20 cellular contexts compared by ENCODE assay signal in the genomic region with DNA sequence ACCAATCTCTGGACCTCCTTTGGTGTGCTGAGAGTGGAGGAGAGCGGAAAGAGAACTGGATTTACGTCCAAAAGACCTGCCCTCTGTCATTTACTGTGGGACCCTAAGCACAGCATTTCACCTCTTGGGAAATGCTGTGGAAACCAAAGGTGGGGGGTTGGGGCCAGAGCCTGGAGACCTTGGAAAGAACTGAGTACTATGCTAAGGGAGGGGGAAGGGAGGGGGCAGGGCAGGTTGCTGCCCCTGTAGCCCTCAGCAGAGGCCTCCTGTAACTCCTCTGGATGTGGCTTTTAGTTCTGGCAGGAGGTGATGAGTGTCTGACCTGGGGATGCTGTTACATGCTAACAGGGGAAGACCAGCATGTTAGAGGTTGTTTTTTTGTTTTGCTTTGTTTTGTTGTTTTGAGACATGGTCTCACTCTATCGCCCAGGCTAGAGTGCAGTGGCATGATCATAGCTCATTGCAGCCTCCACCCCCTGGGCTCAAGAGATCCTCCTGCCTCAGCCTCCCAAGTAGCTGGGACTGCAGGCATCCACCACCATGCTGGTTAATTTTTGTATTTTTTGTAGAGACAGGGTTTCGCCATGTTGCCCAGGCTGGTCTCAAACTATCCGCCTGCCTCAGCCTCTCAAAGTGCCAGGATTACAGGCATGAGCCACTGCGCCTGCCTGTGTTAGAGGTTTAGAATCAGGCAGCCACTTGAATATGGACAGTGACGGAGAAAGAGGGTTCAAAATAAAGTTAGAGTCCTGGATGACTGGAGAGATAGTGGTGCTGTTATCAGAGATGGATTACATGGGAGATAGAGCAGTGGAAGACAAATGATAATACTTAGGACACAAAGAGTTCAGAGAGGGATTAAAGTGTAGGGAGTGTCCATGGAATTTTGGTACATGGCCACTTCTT. TPM values are rescaled to one million over a fixed set of nuclear protein-coding genes. Genes with fewer than 3 reads are reported as not detected.
DNase-seq lines count a peak whose midpoint lies in the region; ATAC-seq, FAIRE-seq and TF ChIP-seq lines count a peak whose summit lies in the region.
"Had no signal": no experiment of that assay in that cellular context is flagged by ENCODE, and none has a peak within 500 bp of the region (broad histone marks: within the 10 kb centered on the region; RNA-seq: fewer than 3 reads in every experiment).

No MANE protein-coding gene starts in this region.

- H3K27ac ChIP-seq in HepG2 (ENCODE audit: extremely low read length, insufficient read depth, low read length), result no peak overlapping the region
- no peak overlapping the region for H3K27ac ChIP-seq in right lobe of liver
- H3K27ac ChIP-seq in neuronal stem cell (replicated peaks; ENCODE audit: low read length), result no peak overlapping the region
- H3K27ac ChIP-seq: Peyer's patch had no signal

- TF ChIP-seq EP300 in HepG2 (IDR thresholded peaks at IDR 0.05; ENCODE audit: low read depth in 2 of 2, low read length in 2 of 2) (no peak), HepG2 (CRISPR knock-in tag; IDR thresholded peaks at IDR 0.05; ENCODE audit: borderline replicate concordance) (no peak)

- H4K91ac ChIP-seq in neuronal stem cell (ENCODE audit: low read depth, low read length, poor library complexity), result no peak overlapping the region

- BruUV-seq in HepG2 (replicated peaks; lab: Mats Ljungman, UMichigan), result no TSS peak

- DNase-seq in HepG2 (ENCODE audit: low spot score), result no peak
- DNase-seq in right lobe of liver, result no peak
- no peak for DNase-seq in neuronal stem cell (ENCODE audit: low spot score)
- DNase-seq: CD4-positive, alpha-beta memory T cell; GOT3; NCI-H1048; NCI-H1436 treated with DMSO at 0.1 percent for 48 hours; NCI-H2029 treated with DMSO at 0.1 percent for 48 hours; NCI-H2171 treated with DMSO at 0.1 percent for 48 hours; NCI-H446 treated with DMSO at 0.1 percent for 48 hours; NCI-H748 treated with DMSO at 0.1 percent for 48 hours; SHP77 had no signal

- H2BK120ac ChIP-seq in neuronal stem cell (ENCODE audit: low read depth, low read length), result no peak overlapping the region

- TF ChIP-seq POLR2A in HepG2 (IDR thresholded peaks at IDR 0.05; ENCODE audit: insufficient read depth in 1 of 2, low read depth in 2 of 2, low read length in 2 of 2) (no peak), right lobe of liver (IDR thresholded peaks at IDR 0.05) (no peak)

- no peak for TF ChIP-seq RAD21 in HepG2 (CRISPR knock-in tag; IDR thresholded peaks at IDR 0.05)

- in situ Hi-C loops in HepG2 (cut with HindIII; ENCODE audit: extremely low pct_ligation_motif_present, low pct_unique_long_range_greater_than_20kb), result no loop called here

- FAIRE-seq in HepG2 (lab: Jason Lieb, UNC), result no peak

- H3K27me3 ChIP-seq in HepG2 (ENCODE audit: control insufficient read depth in 1 of 2, insufficient read depth in 2 of 2, low read length in 2 of 2) (0 out of 5 replicates have a peak, but pooled peaks cover 0 to 2% of the 10 kb centered on the region in 2 experiments), right lobe of liver (no peaks in the 10 kb centered on the region), neuronal stem cell (ENCODE audit: control insufficient read depth in 3 of 3, insufficient read depth in 3 of 3, low read depth in 1 of 3, low read length in 3 of 3) (peaks cover 0 to 21% (median 0%) of the 10 kb centered on the region in 3 experiments)
- H3K27me3 ChIP-seq: Peyer's patch had no signal

- TF ChIP-seq CTCF in HepG2 (CRISPR knock-in tag; IDR thresholded peaks at IDR 0.05), result no peak
- no peak for TF ChIP-seq CTCF in right lobe of liver (IDR thresholded peaks at IDR 0.05)

- H2BK12ac ChIP-seq in neuronal stem cell (ENCODE audit: low read length), result peak overlapping the region; percentile 22

- CTCF ChIA-PET in HepG2 (lab: Yijun Ruan, JAX; ENCODE audit: low intra/inter-chr PET ratio, low total read pairs), result interaction anchor here (1.3 to 1.5 kb wide), 3 partner anchors 50 to 125 kb away, joined by 3 to 5 read pairs (median 4); no protein-coding TSS in a partner anchor

- H3K14ac ChIP-seq in neuronal stem cell (ENCODE audit: low read length), result no peak overlapping the region

- H3K4ac ChIP-seq in neuronal stem cell (ENCODE audit: low read length), result no peak overlapping the region

- ATAC-seq in HepG2, result no peak
- ATAC-seq in right lobe of liver, result no peak
- peak; percentile 20 for ATAC-seq in esophagus mucosa
- no peak for ATAC-seq in HG03108 (IDR thresholded peaks at IDR 0.05; ENCODE audit: unreplicated experiment)
- ATAC-seq in GM18867 (IDR thresholded peaks at IDR 0.05; ENCODE audit: unreplicated experiment), result no peak
- ATAC-seq in HG02610 (IDR thresholded peaks at IDR 0.05; ENCODE audit: unreplicated experiment), result no peak
- ATAC-seq in GM21390 (IDR thresholded peaks at IDR 0.05; ENCODE audit: unreplicated experiment), result no peak

- H4K20me1 ChIP-seq in HepG2 (ENCODE audit: insufficient read depth, low read length), result no peaks in the 10 kb centered on the region

- no peak overlapping the region for H2BK15ac ChIP-seq in neuronal stem cell (ENCODE audit: low read length)

- no peak overlapping the region for H3K4me3 ChIP-seq in HepG2 (replicated peaks in 1 of 3; ENCODE audit: insufficient read depth in 1 of 3, low read depth in 2 of 3, low read length in 3 of 3)
- H3K4me3 ChIP-seq in right lobe of liver, result no peak overlapping the region
- H3K4me3 ChIP-seq in neuronal stem cell (ENCODE audit: low read length in 2 of 2), result no peak overlapping the region
- H3K4me3 ChIP-seq: Peyer's patch had no signal

- H3K79me1 ChIP-seq in neuronal stem cell (ENCODE audit: low read depth, low read length), result no peaks in the 10 kb centered on the region

- no peak overlapping the region for H2AK5ac ChIP-seq in neuronal stem cell (ENCODE audit: low read depth, low read length)

- H3K23ac ChIP-seq in neuronal stem cell (ENCODE audit: low read depth, low read length, poor library complexity), result no peak overlapping the region

- POLR2A ChIA-PET in HepG2 (lab: Yijun Ruan, JAX), result interaction anchor here (0.9 to 1.2 kb wide), 2 partner anchors 16 to 50 kb away, joined by 3 to 5 read pairs; no protein-coding TSS in a partner anchor

- H3K36me3 ChIP-seq in HepG2 (replicated peaks in 1 of 2; ENCODE audit: control insufficient read depth in 1 of 2, insufficient read depth in 2 of 2, low read length in 2 of 2) (no peaks in the 10 kb centered on the region), right lobe of liver (no peaks in the 10 kb centered on the region), neuronal stem cell (replicated peaks in 1 of 2; ENCODE audit: control insufficient read depth in 2 of 2, insufficient read depth in 2 of 2, low read length in 2 of 2) (no peaks in the 10 kb centered on the region)
- H3K36me3 ChIP-seq: Peyer's patch had no signal

- intact Hi-C loops in HepG2 (cut with micrococcal nuclease; ENCODE audit: unreplicated experiment) (loop anchor here (1.0 to 2.0 kb wide), 2 partner anchors 42 to 50 kb away; no protein-coding TSS in a partner anchor), right lobe of liver (cut with DNase I) (no loop called here)

- no peak overlapping the region for H4K8ac ChIP-seq in neuronal stem cell (ENCODE audit: low read depth, low read length)

- H2AFZ ChIP-seq in HepG2 (ENCODE audit: low read length), result no peak overlapping the region
- no peak overlapping the region for H2AFZ ChIP-seq in neuronal stem cell (ENCODE audit: low read length)

- H3K18ac ChIP-seq in neuronal stem cell (ENCODE audit: low read length), result peak overlapping the region; percentile 52

- H3K9ac ChIP-seq in HepG2 (ENCODE audit: insufficient read depth, low read depth, low read length), result no peak overlapping the region
- no peak overlapping the region for H3K9ac ChIP-seq in neuronal stem cell (ENCODE audit: low read depth, low read length, poor library complexity)

- no peak overlapping the region for H2BK5ac ChIP-seq in neuronal stem cell (ENCODE audit: low read length)

- H3K4me2 ChIP-seq in HepG2 (ENCODE audit: low read depth, low read length), result no peak overlapping the region
- H3K4me2 ChIP-seq in neuronal stem cell (ENCODE audit: insufficient read depth, low read length, poor library complexity, severe bottlenecking), result no peak overlapping the region

- WGBS in HepG2 (ENCODE audit: low lambda C conversion rate), result 53% methylated on average over 7 of the region's 7 CpGs
- WGBS in right lobe of liver (ENCODE audit: insufficient coverage, low coverage, low lambda C conversion rate, missing lambda C conversion rate), result 75% methylated on average over 7 of the region's 7 CpGs
- no CpG with 5 or more reads among the region's 7 CpGs for WGBS in neuronal stem cell (ENCODE audit: extremely low coverage in 2 of 2, insufficient read length in 2 of 2, insufficient replicate concordance in 1 of 2), 2 donors

- no peaks in the 10 kb centered on the region for H3K9me3 ChIP-seq in HepG2 (ENCODE audit: low read length)
- no peaks in the 10 kb centered on the region for H3K9me3 ChIP-seq in right lobe of liver
- no peaks in the 10 kb centered on the region for H3K9me3 ChIP-seq in neuronal stem cell (replicated peaks in 1 of 2; ENCODE audit: control insufficient read depth in 2 of 2, insufficient read depth in 1 of 2, low read depth in 1 of 2, low read length in 2 of 2)
- H3K9me3 ChIP-seq: Peyer's patch had no signal

- no peaks in the 10 kb centered on the region for H3K79me2 ChIP-seq in HepG2 (ENCODE audit: insufficient read depth, low read length)

- H3K4me1 ChIP-seq in HepG2 (ENCODE audit: insufficient read depth, low read length), result peaks cover 50% of the 10 kb centered on the region
- peaks cover 0 to 10% (median 4%) of the 10 kb centered on the region in 4 donors for H3K4me1 ChIP-seq in right lobe of liver
- H3K4me1 ChIP-seq in neuronal stem cell (ENCODE audit: control insufficient read depth in 2 of 2, insufficient read depth in 1 of 2, low read depth in 1 of 2, low read length in 2 of 2), result no peaks in the 10 kb centered on the region
- H3K4me1 ChIP-seq: Peyer's patch had no signal

RNA-seq across cellular contexts. Expression of gene PARD6B, which starts 18.4 kb away (rescaled TPM):
- total RNA-seq in HepG2 (2016; rRNA removed; fragmentation: Illumina TruSeq; extraction: Trizol) (22.2 and 26.6 TPM in 2 replicates), right lobe of liver (10 to 100 TPM in 2 of 6 experiments, 1 to 10 TPM in 4; 6.6 to 11.1 (median 8.5) TPM), esophagus mucosa (6.5 TPM)
- total RNA-seq in HepG2 (2016; cell fraction: cytosol; rRNA removed; fragmentation: Illumina TruSeq; extraction: Trizol; ENCODE audit: low read depth), result 1.9 TPM in 2 replicates
- total RNA-seq in HepG2 (2016; cell fraction: insoluble cytoplasmic fraction; rRNA removed; fragmentation: Illumina TruSeq; extraction: Trizol), result 21.4 and 26.1 TPM in 2 replicates
- 10.5 and 11.8 TPM in 2 replicates for total RNA-seq in HepG2 (2016; cell fraction: membrane; rRNA removed; fragmentation: Illumina TruSeq; extraction: Trizol)
- total RNA-seq in HepG2 (2016; cell fraction: nucleus; rRNA removed; fragmentation: Illumina TruSeq; extraction: Trizol), result 12.5 and 14.9 TPM in 2 replicates
- polyA plus RNA-seq in HepG2 (2011; rRNA removed), result 6.0 and 6.9 TPM in 2 replicates
- 2.8 and 4.1 TPM in 2 replicates for polyA plus RNA-seq in HepG2 (2011; cell fraction: cytosol; rRNA removed)
- 2.6 and 3.1 TPM in 2 replicates for polyA plus RNA-seq in HepG2 (2011; cell fraction: nucleus; rRNA removed)
- 4.6 and 4.9 TPM in 2 replicates for polyA plus RNA-seq in HepG2 (2012)
- 0.35 and 0.57 TPM in 2 replicates for polyA plus RNA-seq in HepG2 (2016; cell fraction: cytosol; fragmentation: Illumina TruSeq; extraction: Trizol; ENCODE audit: low read depth)
- polyA plus RNA-seq in HepG2 (2016; cell fraction: insoluble cytoplasmic fraction; fragmentation: Illumina TruSeq; extraction: Trizol; ENCODE audit: low read depth), result 8.8 and 9.1 TPM in 2 replicates
- polyA plus RNA-seq in HepG2 (2016; cell fraction: membrane; fragmentation: Illumina TruSeq; extraction: Trizol; ENCODE audit: low read depth), result 2.6 and 2.7 TPM in 2 replicates
- polyA plus RNA-seq in HepG2 (2016; cell fraction: nucleus; fragmentation: Illumina TruSeq; extraction: Trizol; ENCODE audit: insufficient read depth, low read depth), result 13.0 and 13.3 TPM in 2 replicates
- polyA minus RNA-seq in HepG2 (2011; rRNA and poly(A)+ RNA removed; ENCODE audit: low replicate concordance), result 3.1 and 8.3 TPM in 2 replicates
- polyA minus RNA-seq in HepG2 (2011; cell fraction: cytosol; rRNA and poly(A)+ RNA removed), result 22.0 and 24.4 TPM in 2 replicates
- 10.6 and 14.4 TPM in 2 replicates for polyA minus RNA-seq in HepG2 (2011; cell fraction: nucleus; rRNA and poly(A)+ RNA removed)
- 9.2 TPM for polyA plus RNA-seq in neuronal stem cell (2013, experiment 1 of 2)
- 10.3 TPM for polyA plus RNA-seq in neuronal stem cell (2013, experiment 2 of 2)

RNA-seq across cellular contexts. Expression of gene RIPOR3, which starts 21.7 kb away (rescaled TPM):
- total RNA-seq in HepG2 (2016; rRNA removed; fragmentation: Illumina TruSeq; extraction: Trizol) (not detected in 2 replicates), right lobe of liver (10 to 100 TPM in 2 of 6 experiments, 1 to 10 TPM in 4; 4.8 to 13.8 (median 8.9) TPM), esophagus mucosa (1.2 TPM)
- total RNA-seq in HepG2 (2016; cell fraction: cytosol; rRNA removed; fragmentation: Illumina TruSeq; extraction: Trizol; ENCODE audit: low read depth), result not detected in 2 replicates
- not detected in 2 replicates for total RNA-seq in HepG2 (2016; cell fraction: insoluble cytoplasmic fraction; rRNA removed; fragmentation: Illumina TruSeq; extraction: Trizol)
- total RNA-seq in HepG2 (2016; cell fraction: membrane; rRNA removed; fragmentation: Illumina TruSeq; extraction: Trizol), result not detected in 2 replicates
- not detected in 2 replicates for total RNA-seq in HepG2 (2016; cell fraction: nucleus; rRNA removed; fragmentation: Illumina TruSeq; extraction: Trizol)
- 0.18 and 0.26 TPM in 2 replicates for polyA plus RNA-seq in HepG2 (2011; rRNA removed)
- 0.05 TPM in 2 replicates for polyA plus RNA-seq in HepG2 (2011; cell fraction: cytosol; rRNA removed)
- polyA plus RNA-seq in HepG2 (2011; cell fraction: nucleus; rRNA removed), result 1.9 and 2.1 TPM in 2 replicates
- polyA plus RNA-seq in HepG2 (2012), result 0.11 and 0.36 TPM in 2 replicates
- not detected in 2 replicates for polyA plus RNA-seq in HepG2 (2016; cell fraction: cytosol; fragmentation: Illumina TruSeq; extraction: Trizol; ENCODE audit: low read depth)
- polyA plus RNA-seq in HepG2 (2016; cell fraction: insoluble cytoplasmic fraction; fragmentation: Illumina TruSeq; extraction: Trizol; ENCODE audit: low read depth), result not detected in 2 replicates
- polyA plus RNA-seq in HepG2 (2016; cell fraction: membrane; fragmentation: Illumina TruSeq; extraction: Trizol; ENCODE audit: low read depth), result not detected in 2 replicates
- polyA plus RNA-seq in HepG2 (2016; cell fraction: nucleus; fragmentation: Illumina TruSeq; extraction: Trizol; ENCODE audit: insufficient read depth, low read depth), result 0.13 TPM in 1 of 2 replicates, not detected in the other
- polyA minus RNA-seq in HepG2 (2011; rRNA and poly(A)+ RNA removed; ENCODE audit: low replicate concordance), result 0.42 TPM in 1 of 2 replicates, not detected in the other
- not detected in 2 replicates for polyA minus RNA-seq in HepG2 (2011; cell fraction: cytosol; rRNA and poly(A)+ RNA removed)
- polyA minus RNA-seq in HepG2 (2011; cell fraction: nucleus; rRNA and poly(A)+ RNA removed), result 0.37 and 0.52 TPM in 2 replicates
- polyA plus RNA-seq in neuronal stem cell (2013, experiment 1 of 2), result 2.5 TPM
- polyA plus RNA-seq in neuronal stem cell (2013, experiment 2 of 2), result 2.3 TPM
- total RNA-seq: A172; CD4-positive, alpha-beta memory T cell; MCF 10A had no signal
